In the genomic region with DNA sequence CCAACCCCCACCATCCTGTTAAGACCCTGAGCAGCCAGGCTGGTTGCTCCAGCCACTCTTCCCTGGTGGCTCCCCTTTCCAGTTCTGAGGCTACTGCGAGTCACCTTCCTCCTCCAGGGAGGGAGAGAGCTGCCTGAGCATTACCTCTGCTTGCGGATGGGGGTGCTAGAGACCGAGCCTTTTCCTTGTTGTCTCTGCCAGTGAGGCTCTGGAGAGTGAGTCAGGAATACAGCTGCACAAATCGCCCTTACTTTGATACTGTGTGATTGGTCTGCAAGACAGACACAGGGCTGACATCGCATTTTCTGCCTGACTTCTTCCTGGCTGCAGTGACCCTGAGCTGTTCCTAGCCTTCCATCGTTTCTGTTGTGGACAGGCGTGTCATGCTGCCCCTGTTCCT, we compare ENCODE assay signal across 1 cellular context.
TF ChIP-seq lines count a peak whose summit lies in the region.

No MANE protein-coding gene starts in this region.

TF ChIP-seq in SK-N-SH, 30 proteins besides CTCF, POLR2A, EP300 and RAD21 (continued from another document):
- TF ChIP-seq SIN3A (IDR thresholded peaks at IDR 0.05; ENCODE audit: borderline replicate concordance, low read depth, low read length) (peak; percentile 50; the same call in 1 of the 2 replicates), RCOR1 (IDR thresholded peaks at IDR 0.05; ENCODE audit: low read length) (peak; percentile 69; the same call in 1 of the 2 replicates), POLR2AphosphoS5 (IDR thresholded peaks at IDR 0.05; ENCODE audit: low read depth, low read length) (no peak), SMC3 (IDR thresholded peaks at IDR 0.05; ENCODE audit: low read depth, low read length) (peak; percentile 85)
